Comparison of ENCODE assay signal across 14 cellular contexts in genomic region chr19:9721861-9722260, GRCh38. TPM values are rescaled to one million over a fixed set of nuclear protein-coding genes. Genes with fewer than 3 reads are reported as not detected.
DNase-seq lines count a peak whose midpoint lies in the region; ATAC-seq and TF ChIP-seq lines count a peak whose summit lies in the region.
"Had no signal": no experiment of that assay in that cellular context is flagged by ENCODE, and none has a peak within 500 bp of the region (broad histone marks: within the 10 kb centered on the region; RNA-seq: fewer than 3 reads in every experiment).

No MANE protein-coding gene starts in this region.

- H3K36me3 Mint-ChIP-seq in CD8-positive, alpha-beta T cell = peaks cover 6% of the 10 kb centered on the region
- H3K36me3 Mint-ChIP-seq in T-helper 17 cell (ENCODE audit: low read depth) = peaks cover 3% of the 10 kb centered on the region
- no peaks in the 10 kb centered on the region for H3K36me3 Mint-ChIP-seq in Calu3 (ENCODE audit: insufficient read depth, unreplicated experiment)

- H3K27me3 ChIP-seq in CD8-positive, alpha-beta T cell (ENCODE audit: insufficient read depth, low read length) = no peaks in the 10 kb centered on the region
- no peaks in the 10 kb centered on the region for H3K27me3 ChIP-seq in layer of hippocampus (ENCODE audit: control insufficient read depth, insufficient read depth, low read length)
- H3K27me3 ChIP-seq: tibial artery had no signal

- H3K27ac Mint-ChIP-seq in CD8-positive, alpha-beta T cell = peak overlapping the region; percentile 53
- no peak overlapping the region for H3K27ac Mint-ChIP-seq in T-helper 17 cell
- no peak overlapping the region for H3K27ac Mint-ChIP-seq in Calu3 (ENCODE audit: unreplicated experiment)

- H3K27me3 Mint-ChIP-seq in CD8-positive, alpha-beta T cell (ENCODE audit: low read depth) = peaks cover 2% of the 10 kb centered on the region
- peaks cover 7% of the 10 kb centered on the region for H3K27me3 Mint-ChIP-seq in T-helper 17 cell
- no peaks in the 10 kb centered on the region for H3K27me3 Mint-ChIP-seq in Calu3 (ENCODE audit: unreplicated experiment)

- no peak overlapping the region for H3K27ac ChIP-seq in CD8-positive, alpha-beta T cell (ENCODE audit: low read depth, low read length)
- H3K27ac ChIP-seq in KOPT-K1 (ENCODE audit: low read depth, low read length, poor library complexity, severe bottlenecking) (peak overlapping the region; percentile 22), layer of hippocampus (ENCODE audit: low read depth, low read length) (peak overlapping the region; percentile 8)
- H3K27ac ChIP-seq: parathyroid adenoma, tibial artery had no signal

- H3K9me3 ChIP-seq in CD8-positive, alpha-beta T cell (ENCODE audit: low read length) = peaks cover 4% of the 10 kb centered on the region
- H3K9me3 ChIP-seq in KOPT-K1 (ENCODE audit: insufficient read depth, low read length, poor library complexity, severe bottlenecking) (peaks cover 16% of the 10 kb centered on the region), T-helper 17 cell (ENCODE audit: control insufficient read depth, low read length, poor library complexity, severe bottlenecking) (peaks cover 3% of the 10 kb centered on the region)

- no peaks in the 10 kb centered on the region for H3K36me3 ChIP-seq in CD8-positive, alpha-beta T cell (ENCODE audit: insufficient read depth, low read length)
- H3K36me3 ChIP-seq in KOPT-K1 (ENCODE audit: insufficient read depth, low read length) = no peaks in the 10 kb centered on the region
- H3K36me3 ChIP-seq: tibial artery had no signal

- intact Hi-C loops in CD8-positive, alpha-beta T cell (cut with DNase I, micrococcal nuclease) = no loop called here
- intact Hi-C loops in Calu3 (cut with micrococcal nuclease; ENCODE audit: unreplicated experiment) = no loop called here

- H3K4me1 Mint-ChIP-seq in CD8-positive, alpha-beta T cell (ENCODE audit: low read depth) = peaks cover 7% of the 10 kb centered on the region
- peaks cover 4% of the 10 kb centered on the region for H3K4me1 Mint-ChIP-seq in T-helper 17 cell
- H3K4me1 Mint-ChIP-seq in Calu3 (ENCODE audit: low read depth, unreplicated experiment) = no peaks in the 10 kb centered on the region

- CTCF ChIA-PET in CD8-positive, alpha-beta T cell (lab: Charles Lee) = no interaction called here
- CTCF ChIA-PET in Calu3 (lab: Charles Lee) = no interaction called here

- no TSS peak for BruUV-seq in Calu3 (replicated peaks; lab: Mats Ljungman, UMichigan)

- H3K4me1 ChIP-seq in CD8-positive, alpha-beta T cell (ENCODE audit: insufficient read depth, low read length) = no peaks in the 10 kb centered on the region
- H3K4me1 ChIP-seq: parathyroid adenoma, tibial artery had no signal

- H3K4me3 ChIP-seq in CD8-positive, alpha-beta T cell (ENCODE audit: low read depth, low read length) = no peak overlapping the region
- H3K4me3 ChIP-seq: tibial artery had no signal

- peaks cover 23% of the 10 kb centered on the region for H3K9me3 Mint-ChIP-seq in CD8-positive, alpha-beta T cell
- peaks cover 4% of the 10 kb centered on the region for H3K9me3 Mint-ChIP-seq in Calu3 (ENCODE audit: low read depth, unreplicated experiment)

- no peak for TF ChIP-seq CTCF in CD8-positive, alpha-beta T cell (IDR thresholded peaks at IDR 0.05)
- no peak for TF ChIP-seq CTCF in Calu3 (IDR thresholded peaks at IDR 0.05; ENCODE audit: unreplicated experiment)

- no peak for ATAC-seq in CD8-positive, alpha-beta T cell
- ATAC-seq in T-helper 17 cell = peak; percentile 33
- no peak for ATAC-seq in HG03378 (IDR thresholded peaks at IDR 0.05; ENCODE audit: unreplicated experiment)
- ATAC-seq: Right ventricle myocardium inferior had no signal

- POLR2A ChIA-PET in CD8-positive, alpha-beta T cell (lab: Charles Lee) = interaction anchor here (0.8 kb wide), 1 partner anchor 719 kb away, joined by 4 read pairs; no protein-coding TSS in a partner anchor

- DNase-seq in CD8-positive, alpha-beta T cell = no peak
- DNase-seq in T-helper 17 cell = no peak
- no peak for DNase-seq in stimulated activated naive CD4-positive, alpha-beta T cell treated with Interleukin-2 at 50 U/mL for 16 hours (lab: John Stamatoyannopoulos, UW)
- DNase-seq in Calu3 = no peak
- DNase-seq in NCI-H1092 treated with DMSO at 0.1 percent for 48 hours (lab: John Stamatoyannopoulos, UW) = no peak
- DNase-seq: DMS53; islet precursor cell; stimulated activated CD4-positive, alpha-beta T cell treated with anti-CD3 and anti-CD28 coated beads, Interleukin-4, amount 100 ng/mL, for 1 hour; tibial artery had no signal

- peak overlapping the region; percentile 19 for H3K4me3 Mint-ChIP-seq in CD8-positive, alpha-beta T cell
- H3K4me3 Mint-ChIP-seq in T-helper 17 cell (peak overlapping the region; percentile 10), Calu3 (ENCODE audit: low read depth, unreplicated experiment) (no peak overlapping the region)

RNA-seq across cellular contexts. Expression of gene ZNF846, which starts 46.7 kb away (rescaled TPM):
- total RNA-seq in CD8-positive, alpha-beta T cell = 1 to 10 TPM; 6.4 to 8.2 TPM
- 10 to 100 TPM in 1 of 2 donors, 1 to 10 TPM in 1; 3.9 to 12.0 TPM for total RNA-seq in T-helper 17 cell
- total RNA-seq in Calu3 (2022) = 7.8 and 8.0 TPM in 2 replicates

RNA-seq across cellular contexts. Expression of gene ZNF562, which starts 47.0 kb away (rescaled TPM):
- total RNA-seq in CD8-positive, alpha-beta T cell = 10 to 100 TPM; 13.6 to 16.5 TPM
- 10 to 100 TPM; 10.7 to 13.8 TPM for total RNA-seq in T-helper 17 cell
- 31.8 and 35.2 TPM in 2 replicates for total RNA-seq in Calu3 (2022)
